ENCODE assay signal across 1 cellular context in the genomic region with DNA sequence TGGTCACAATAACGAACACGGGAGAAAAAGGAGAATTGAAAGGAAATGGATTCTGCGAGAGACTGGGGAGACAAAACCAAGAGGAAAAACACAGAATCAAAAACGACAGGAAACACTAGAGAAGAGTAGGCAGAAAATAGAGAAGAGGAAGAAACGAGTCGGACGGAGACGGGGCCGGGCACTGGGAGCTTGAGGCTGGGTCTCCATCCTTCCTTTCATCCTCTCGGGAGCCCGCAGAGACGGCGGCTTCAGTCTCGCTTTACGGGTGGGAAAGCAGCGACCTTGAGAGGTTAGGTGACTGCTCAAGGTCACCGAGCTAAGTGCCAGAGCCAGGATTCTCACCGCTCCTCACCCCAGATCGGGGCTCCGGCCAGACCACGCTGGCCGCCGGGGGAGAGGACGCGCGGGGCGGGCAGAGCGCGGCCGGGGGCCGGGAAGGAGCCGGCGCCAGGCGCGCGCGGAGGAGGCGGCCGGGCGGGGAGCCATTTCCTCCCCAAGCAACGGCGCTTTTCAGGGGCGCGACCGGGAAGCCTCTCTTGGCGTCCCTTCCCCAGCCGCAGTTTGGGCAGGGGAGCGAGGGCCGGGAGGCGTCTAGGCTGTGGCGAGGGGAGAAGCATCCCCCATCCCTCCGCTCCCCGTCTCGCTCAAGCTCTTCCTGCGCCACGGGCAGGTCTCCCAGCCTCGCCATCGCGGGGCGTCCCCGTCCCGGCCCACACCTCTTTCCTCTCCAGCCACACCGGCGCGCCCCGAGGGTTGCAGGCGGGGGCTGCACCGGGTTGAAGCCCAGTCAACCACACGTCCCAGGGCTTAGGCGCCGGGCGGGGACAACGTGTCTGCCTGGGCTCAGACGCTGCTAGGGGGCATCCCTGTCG.
TF ChIP-seq lines count a peak whose summit lies in the region.

No MANE protein-coding gene starts in this region.

TF ChIP-seq in H1, 55 proteins besides CTCF, POLR2A, EP300 and RAD21:
- TF ChIP-seq EGR1 (IDR thresholded peaks at IDR 0.05; ENCODE audit: borderline replicate concordance, low read depth, low read length) (no peak), ZNF274 (IDR thresholded peaks at IDR 0.05; ENCODE audit: borderline replicate concordance, extremely low read depth, low read length) (no peak), CHD2 (IDR thresholded peaks at IDR 0.05; ENCODE audit: low read length) (no peak), BRCA1 (IDR thresholded peaks at IDR 0.05; ENCODE audit: low read depth, low read length) (no peak), HDAC2 (IDR thresholded peaks at IDR 0.05; ENCODE audit: borderline replicate concordance in 1 of 2, low read depth in 2 of 2, low read length in 2 of 2) (no peak; a peak in 1 of 4 replicates), RNF2 (IDR thresholded peaks at IDR 0.05; ENCODE audit: borderline replicate concordance, low read depth, low read length, missing control alignments, poor library complexity, severe bottlenecking) (no peak), KDM5A (IDR thresholded peaks at IDR 0.05; ENCODE audit: low read length) (no peak), TAF1 (IDR thresholded peaks at IDR 0.05; ENCODE audit: low read depth, low read length) (peak; percentile 36; the same call in 1 of the 2 replicates), BACH1 (IDR thresholded peaks at IDR 0.05; ENCODE audit: low read length) (no peak), RFX5 (IDR thresholded peaks at IDR 0.05; ENCODE audit: borderline replicate concordance, low read depth, low read length) (no peak), FOSL1 (IDR thresholded peaks at IDR 0.05; ENCODE audit: insufficient read depth, low read depth, low read length) (no peak), RBBP5 (IDR thresholded peaks at IDR 0.05; ENCODE audit: borderline replicate concordance, low read depth, low read length) (peak; percentile 86), ASH2L (IDR thresholded peaks at IDR 0.05; ENCODE audit: low read length) (peak; percentile 75), TAF7 (optimal IDR thresholded peaks at IDR 0.05; ENCODE audit: borderline replicate concordance, low read depth, low read length) (peak; percentile 49), CTBP2 (IDR thresholded peaks at IDR 0.05; ENCODE audit: borderline replicate concordance, insufficient read depth, insufficient read length, low read length) (no peak), KDM4A (IDR thresholded peaks at IDR 0.05; ENCODE audit: low read depth, low read length, severe bottlenecking) (peak; percentile 88), BCL11A (IDR thresholded peaks at IDR 0.05; ENCODE audit: low read depth in 2 of 2, low read length in 2 of 2) (no peak), EZH2 (IDR thresholded peaks at IDR 0.05; ENCODE audit: low read depth, low read length, severe bottlenecking) (peak; percentile 18), POU5F1 (IDR thresholded peaks at IDR 0.05; ENCODE audit: low read depth, low read length) (no peak), SIN3A (conservative IDR thresholded peaks at IDR 0.05 in 1 of 2, IDR thresholded peaks at IDR 0.05 in 1 of 2; ENCODE audit: low read depth in 1 of 2, low read length in 2 of 2) (0 out of 4 replicates have a peak, but pooled peaks of 1 of the 2 experiments have one; percentile 68), SIX5 (IDR thresholded peaks at IDR 0.05; ENCODE audit: low read depth, low read length) (no peak), NRF1 (IDR thresholded peaks at IDR 0.05; ENCODE audit: low read depth, low read length) (no peak), YY1 (IDR thresholded peaks at IDR 0.05; ENCODE audit: low read depth, low read length) (no peak), CBX5 (IDR thresholded peaks at IDR 0.05; ENCODE audit: low read depth, low read length) (no peak)
- TF ChIP-seq, protein P1, sequence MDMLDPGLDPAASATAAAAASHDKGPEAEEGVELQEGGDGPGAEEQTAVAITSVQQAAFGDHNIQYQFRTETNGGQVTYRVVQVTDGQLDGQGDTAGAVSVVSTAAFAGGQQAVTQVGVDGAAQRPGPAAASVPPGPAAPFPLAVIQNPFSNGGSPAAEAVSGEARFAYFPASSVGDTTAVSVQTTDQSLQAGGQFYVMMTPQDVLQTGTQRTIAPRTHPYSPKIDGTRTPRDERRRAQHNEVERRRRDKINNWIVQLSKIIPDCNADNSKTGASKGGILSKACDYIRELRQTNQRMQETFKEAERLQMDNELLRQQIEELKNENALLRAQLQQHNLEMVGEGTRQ (IDR thresholded peaks at IDR 0.05; ENCODE audit: low read length): no peak
- TF ChIP-seq, protein P2, sequence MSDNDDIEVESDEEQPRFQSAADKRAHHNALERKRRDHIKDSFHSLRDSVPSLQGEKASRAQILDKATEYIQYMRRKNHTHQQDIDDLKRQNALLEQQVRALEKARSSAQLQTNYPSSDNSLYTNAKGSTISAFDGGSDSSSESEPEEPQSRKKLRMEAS (IDR thresholded peaks at IDR 0.05): peak; percentile 39
